In genomic region chr9:109907400-109907799, GRCh38 we compare ENCODE assay signal across 8 cellular contexts.
DNase-seq lines count a peak whose midpoint lies in the region; ATAC-seq and TF ChIP-seq lines count a peak whose summit lies in the region.

No MANE protein-coding gene starts in this region.

- no peaks in the 10 kb centered on the region for H3K36me3 Mint-ChIP-seq in CD4-positive, alpha-beta memory T cell

- intact Hi-C loops in left lung (cut with DNase I) = loop anchor here in 1 of 2 donors (5.0 kb wide), 2 partner anchors 150 to 245 kb away; no protein-coding TSS in a partner anchor
- intact Hi-C loops in CD4-positive, alpha-beta memory T cell (cut with micrococcal nuclease) = no loop called here

- CTCF ChIA-PET in GM10248 (lab: Yijun Ruan, JAX) = interaction anchor here (0.6 to 9.8 kb wide), 24 partner anchors 10 to 307 kb away, joined by 3 to 156 read pairs (median 4); no protein-coding TSS in a partner anchor
- CTCF ChIA-PET in CD4-positive, alpha-beta memory T cell (lab: Charles Lee; ENCODE audit: partially characterized antibody) = interaction anchor here (0.6 to 10.1 kb wide), 6 partner anchors 12 to 243 kb away, joined by 3 to 262 read pairs (median 4); no protein-coding TSS in a partner anchor

- H3K4me3 ChIP-seq in Karpas-422 (ENCODE audit: low read length) (peak overlapping the region; percentile 4; the same call in 1 of the 2 replicates), left lung (no peak overlapping the region)
- H3K4me3 ChIP-seq in CD4-positive, alpha-beta memory T cell (ENCODE audit: low read length in 2 of 2) = no peak overlapping the region

- TF ChIP-seq CTCF in GM10248 (IDR thresholded peaks at IDR 0.05; ENCODE audit: control extremely low read depth, extremely low read depth, low read depth, missing control alignments) (no peak), left lung (IDR thresholded peaks at IDR 0.05) (no peak)

- H2AFZ ChIP-seq in Karpas-422 (ENCODE audit: low read length) = peak overlapping the region; percentile 10; the same call in 1 of the 2 replicates

- H4K20me1 ChIP-seq in Karpas-422 (ENCODE audit: insufficient read depth, low read depth, low read length) = no peaks in the 10 kb centered on the region

- peak; percentile 74 for ATAC-seq in GM21576 (IDR thresholded peaks at IDR 0.05; ENCODE audit: unreplicated experiment)
- peak; percentile 34 for ATAC-seq in left lung

- H3K27ac ChIP-seq in Karpas-422 (ENCODE audit: low read length) (peak overlapping the region; percentile 36; the same call in 1 of the 2 replicates), left lung (peak overlapping the region in 1 of 2 donors; percentile 62)
- no peak overlapping the region for H3K27ac ChIP-seq in CD4-positive, alpha-beta memory T cell (ENCODE audit: low read depth, low read length)

- H3K9me3 Mint-ChIP-seq in CD4-positive, alpha-beta memory T cell = peaks cover 0 to 1% (median 0%) of the 10 kb centered on the region in 8 donors

- no peaks in the 10 kb centered on the region for H3K79me2 ChIP-seq in Karpas-422 (ENCODE audit: low read length)

- DNase-seq in GM10248 (ENCODE audit: extremely low spot score) (peak; percentile 47), Karpas-422 (no peak), left lung (no peak), NCI-H2227 treated with DMSO at 0.1 percent for 48 hours (lab: John Stamatoyannopoulos, UW) (no peak), NCI-H2171 (lab: John Stamatoyannopoulos, UW) (no peak)
- no peak for DNase-seq in CD4-positive, alpha-beta memory T cell
- no peak for DNase-seq in stimulated activated CD4-positive, alpha-beta T cell treated with anti-CD3 and anti-CD28 coated beads, Interleukin-2, amount 100 ng/mL, for 48 hours

- H3K9me2 ChIP-seq in Karpas-422 (replicated peaks; ENCODE audit: insufficient read depth, low read length) = no peaks in the 10 kb centered on the region

- H3K9ac ChIP-seq in Karpas-422 (ENCODE audit: low read length) = peak overlapping the region; percentile 19; the same call in 1 of the 2 replicates

- POLR2A ChIA-PET in GM10248 (lab: Yijun Ruan, JAX) = interaction anchor here (1.1 to 1.6 kb wide), 2 partner anchors 61 to 241 kb away, joined by 3 to 4 read pairs; no protein-coding TSS in a partner anchor
- POLR2A ChIA-PET in CD4-positive, alpha-beta memory T cell (lab: Charles Lee; ENCODE audit: partially characterized antibody) = no interaction called here

- peaks cover 0 to 5% (median 0%) of the 10 kb centered on the region in 4 donors for H3K4me1 Mint-ChIP-seq in CD4-positive, alpha-beta memory T cell

- peaks cover 0 to 4% of the 10 kb centered on the region in 2 donors for H3K27me3 Mint-ChIP-seq in CD4-positive, alpha-beta memory T cell

- no peak overlapping the region for H3K4me3 Mint-ChIP-seq in CD4-positive, alpha-beta memory T cell

- H3K4me1 ChIP-seq in Karpas-422 (ENCODE audit: low read length) (peaks cover 16% of the 10 kb centered on the region), left lung (peaks cover 11 to 30% of the 10 kb centered on the region in 2 donors)
- no peaks in the 10 kb centered on the region for H3K4me1 ChIP-seq in CD4-positive, alpha-beta memory T cell (ENCODE audit: insufficient read depth, low read length)

- H3K4me2 ChIP-seq in Karpas-422 (ENCODE audit: low read depth, low read length, poor library complexity, severe bottlenecking) = peak overlapping the region; percentile 42

- no peak overlapping the region for H3K27ac Mint-ChIP-seq in CD4-positive, alpha-beta memory T cell

- H3K9me3 ChIP-seq in Karpas-422 (ENCODE audit: low read length) (no peaks in the 10 kb centered on the region), left lung (no peaks in the 10 kb centered on the region)
- H3K9me3 ChIP-seq in CD4-positive, alpha-beta memory T cell (ENCODE audit: control insufficient read depth in 1 of 2, low read length in 2 of 2) = no peaks in the 10 kb centered on the region

- no peaks in the 10 kb centered on the region for H3K36me3 ChIP-seq in Karpas-422 (ENCODE audit: insufficient read depth, low read length)
- no peaks in the 10 kb centered on the region for H3K36me3 ChIP-seq in left lung
- H3K36me3 ChIP-seq in CD4-positive, alpha-beta memory T cell (ENCODE audit: insufficient read depth, low read length) = no peaks in the 10 kb centered on the region

- H3K27me3 ChIP-seq in Karpas-422 (ENCODE audit: low read length) (no peaks in the 10 kb centered on the region), left lung (no peaks in the 10 kb centered on the region)
- no peaks in the 10 kb centered on the region for H3K27me3 ChIP-seq in CD4-positive, alpha-beta memory T cell (ENCODE audit: insufficient read depth, low read length)
